Comparison of ENCODE assay signal across 8 cellular contexts in genomic region chr5:14143843-14144585, GRCh38. TPM values are rescaled to one million over a fixed set of nuclear protein-coding genes. Genes with fewer than 3 reads are reported as not detected.
A peak's percentile ranks its signal among the peaks of the same experiment; 100 is the strongest.
DNase-seq lines count a peak whose midpoint lies in the region; ATAC-seq, FAIRE-seq and TF ChIP-seq lines count a peak whose summit lies in the region.

No MANE protein-coding gene starts in this region.

- no peaks in the 10 kb centered on the region for H3K9me3 ChIP-seq in keratinocyte (ENCODE audit: control insufficient read depth, low read depth, low read length)

- CTCF ChIA-PET in RWPE1 (lab: Yijun Ruan, JAX), result interaction anchor here (0.6 kb wide), 1 partner anchor 67 kb away, joined by 6 read pairs; no protein-coding TSS in a partner anchor

- peak overlapping the region; percentile 41 for H3K4me2 ChIP-seq in keratinocyte (ENCODE audit: control insufficient read depth, extremely low read depth, insufficient read depth, low read depth, low read length)

- H2AFZ ChIP-seq in keratinocyte (ENCODE audit: control insufficient read depth, low read length), result no peak overlapping the region

- H3K27me3 ChIP-seq in keratinocyte (ENCODE audit: control insufficient read depth, extremely low read depth, insufficient read depth, low read length), result no peaks in the 10 kb centered on the region

- H3K27ac ChIP-seq in RWPE1, result peak overlapping the region; percentile 90
- peak overlapping the region; percentile 90 for H3K27ac ChIP-seq in keratinocyte (ENCODE audit: control insufficient read depth, insufficient read depth, low read length)

- no peaks in the 10 kb centered on the region for H3K36me3 ChIP-seq in keratinocyte (ENCODE audit: control insufficient read depth in 2 of 2, extremely low read depth in 1 of 2, insufficient read depth in 2 of 2, low read length in 2 of 2)

- dilution Hi-C loops in keratinocyte (cut with MboI; ENCODE audit: extremely low pct_ligation_motif_present, low sequenced_read_pairs), result no loop called here

- peaks cover 54% of the 10 kb centered on the region for H3K79me2 ChIP-seq in keratinocyte (ENCODE audit: control insufficient read depth, insufficient read depth, low read length)

- peak; percentile 29 for DNase-seq in NCI-H510A (lab: John Stamatoyannopoulos, UW)
- DNase-seq in NCI-H510A treated with DMSO at 0.1 percent for 48 hours (lab: John Stamatoyannopoulos, UW), result no peak
- peak; percentile 36 for DNase-seq in RWPE1 (ENCODE audit: low spot score)
- no peak for DNase-seq in astrocyte of the spinal cord (ENCODE audit: low read depth, low spot score)
- no peak for DNase-seq in keratinocyte (ENCODE audit: low read depth, low spot score)
- DNase-seq in stimulated activated CD4-positive, alpha-beta T cell treated with anti-CD3 and anti-CD28 coated beads, Interleukin-12 subunit alpha, Interleukin-12 subunit beta, amount 100 ng/mL, for 4 hours, result peak; percentile 40
- no peak for DNase-seq in RPMI8226

- H3K9me1 ChIP-seq in keratinocyte (ENCODE audit: control insufficient read depth, extremely low read depth, insufficient read depth, low read length), result peaks cover 3% of the 10 kb centered on the region

- H3K4me1 ChIP-seq in keratinocyte (ENCODE audit: control insufficient read depth, extremely low read depth, insufficient read depth, low read length), result peaks cover 31% of the 10 kb centered on the region

- no peak for FAIRE-seq in keratinocyte (lab: Jason Lieb, UNC)

- peak overlapping the region; percentile 91 for H3K4me3 ChIP-seq in astrocyte of the spinal cord (ENCODE audit: low read depth, low read length)
- H3K4me3 ChIP-seq in keratinocyte (ENCODE audit: control insufficient read depth in 2 of 3, extremely low read depth in 1 of 3, insufficient read depth in 2 of 3, low read depth in 1 of 3, low read length in 3 of 3), result peak overlapping the region; percentile 89 to 95 (median 94)

- in situ Hi-C loops in astrocyte of the spinal cord (cut with HindIII; ENCODE audit: low sequenced_read_pairs), result no loop called here

- H4K20me1 ChIP-seq in keratinocyte (ENCODE audit: control insufficient read depth, extremely low read depth, insufficient read depth, low read length), result peaks cover 32% of the 10 kb centered on the region

- no peak for TF ChIP-seq CTCF in RWPE1 (conservative IDR thresholded peaks at IDR 0.05; ENCODE audit: low read depth)
- no peak for TF ChIP-seq CTCF in astrocyte of the spinal cord (IDR thresholded peaks at IDR 0.05; ENCODE audit: low read depth, low read length)
- no peak for TF ChIP-seq CTCF in keratinocyte (optimal IDR thresholded peaks at IDR 0.05 in 1 of 3, IDR thresholded peaks at IDR 0.05 in 1 of 3, conservative IDR thresholded peaks at IDR 0.05 in 1 of 3; ENCODE audit: extremely low read depth in 1 of 3, insufficient read depth in 2 of 3, low read length in 3 of 3)

- ATAC-seq in HG02970 (IDR thresholded peaks at IDR 0.05; ENCODE audit: low FRiP score, unreplicated experiment), result peak; percentile 15

- POLR2A ChIA-PET in RWPE1 (lab: Yijun Ruan, JAX; ENCODE audit: low non-redundant PET), result no interaction called here

- H3K9ac ChIP-seq in keratinocyte (ENCODE audit: control insufficient read depth, extremely low read depth, insufficient read depth, low read length), result peak overlapping the region; percentile 94

RNA-seq across cellular contexts. Expression of gene TRIO, which starts 0.9 kb away (rescaled TPM):
- polyA plus RNA-seq in keratinocyte, result 56.6 to 72.1 TPM (median 57.2 TPM) in 3 replicates
- polyA plus RNA-seq in keratinocyte (2011; ENCODE audit: low read depth), result 54.4 TPM
- polyA plus RNA-seq in keratinocyte (2011; cell fraction: cytosol; rRNA removed), result 42.3 and 46.0 TPM in 2 replicates
- polyA plus RNA-seq in keratinocyte (2011; cell fraction: nucleus; rRNA removed), result 227 and 249 TPM in 2 replicates
- polyA plus RNA-seq in keratinocyte (2012; ENCODE audit: low replicate concordance), result 33.9 and 54.9 TPM in 2 replicates
- 358 to 455 TPM (median 446 TPM) in 3 replicates for polyA minus RNA-seq in keratinocyte
- 73.3 TPM for polyA minus RNA-seq in keratinocyte (2011; cell fraction: cytosol; rRNA and poly(A)+ RNA removed)
- polyA minus RNA-seq in keratinocyte (2011; cell fraction: nucleus; rRNA and poly(A)+ RNA removed), result 348 and 654 TPM in 2 replicates

Comparison
In these comparisons a context has a peak if more than half of its experiments do, and no peak if none do; other contexts are left out.
1. DNase-seq: peak in NCI-H510A (single experiment), RWPE1 (single experiment) and stimulated activated CD4-positive, alpha-beta T cell treated with anti-CD3 and anti-CD28 coated beads, Interleukin-12 subunit alpha, Interleukin-12 subunit beta, amount 100 ng/mL, for 4 hours (single experiment); none in NCI-H510A treated with DMSO at 0.1 percent for 48 hours (single experiment), astrocyte of the spinal cord (single experiment), keratinocyte (single experiment) and RPMI8226 (single experiment).